In genomic region chr17:75514299-75515228, GRCh38 we compare ENCODE assay signal across 7 cellular contexts. TPM values are rescaled to one million over a fixed set of nuclear protein-coding genes. Genes with fewer than 3 reads are reported as not detected.
DNase-seq lines count a peak whose midpoint lies in the region; TF ChIP-seq lines count a peak whose summit lies in the region.

No MANE protein-coding gene starts in this region.

- WGBS in trophoblast cell (ENCODE audit: extremely low coverage, insufficient coverage, insufficient read length) = no CpG with 5 or more reads among the region's 39 CpGs

- H2BK120ac ChIP-seq in trophoblast cell (ENCODE audit: insufficient read depth, low read length, poor library complexity) = peak overlapping the region; percentile 39

- H3K4me3 ChIP-seq in WERI-Rb-1 (ENCODE audit: low read depth, low read length) (peak overlapping the region; percentile 84), fibroblast of villous mesenchyme (ENCODE audit: low read depth, low read length) (peak overlapping the region; percentile 82), trophoblast cell (ENCODE audit: low read depth, low read length) (peak overlapping the region; percentile 87)

- H3K18ac ChIP-seq in trophoblast cell (ENCODE audit: low read length) = peak overlapping the region; percentile 67

- peak overlapping the region; percentile 89 for H3K9ac ChIP-seq in trophoblast cell (ENCODE audit: low read length)

- H3K14ac ChIP-seq in trophoblast cell (ENCODE audit: low read length) = peak overlapping the region; percentile 82

- H3K27ac ChIP-seq in WERI-Rb-1 (peak overlapping the region; percentile 83), trophoblast cell (ENCODE audit: low read depth, low read length) (peak overlapping the region; percentile 10)

- H2AFZ ChIP-seq in trophoblast cell (ENCODE audit: insufficient read depth, low read length, poor library complexity) = peak overlapping the region; percentile 42

- H3K79me2 ChIP-seq in trophoblast cell (ENCODE audit: control insufficient read depth, insufficient read depth, low read length, poor library complexity) = peaks cover 9% of the 10 kb centered on the region

- peak overlapping the region; percentile 81 for H4K12ac ChIP-seq in trophoblast cell (ENCODE audit: low read depth, low read length)

- H2BK5ac ChIP-seq in trophoblast cell (ENCODE audit: low read depth, low read length, poor library complexity) = peak overlapping the region; percentile 83

- peaks cover 10% of the 10 kb centered on the region for H3K79me1 ChIP-seq in trophoblast cell (ENCODE audit: low read length)

- H3K36me3 ChIP-seq in WERI-Rb-1 = peaks cover 67% of the 10 kb centered on the region
- H3K36me3 ChIP-seq in trophoblast cell (ENCODE audit: control insufficient read depth in 1 of 2, insufficient read depth in 2 of 2, low read length in 2 of 2) = peaks cover 7 to 13% of the 10 kb centered on the region in 2 experiments

- peak overlapping the region; percentile 79 for H4K8ac ChIP-seq in trophoblast cell (ENCODE audit: low read depth, low read length)

- peak overlapping the region; percentile 88 for H3K4me2 ChIP-seq in trophoblast cell (ENCODE audit: low read length)

- H4K91ac ChIP-seq in trophoblast cell (ENCODE audit: low read depth, low read length) = peak overlapping the region; percentile 85

- H3K4me1 ChIP-seq in trophoblast cell (ENCODE audit: control insufficient read depth in 1 of 2, insufficient read depth in 2 of 2, low read length in 2 of 2) = peaks cover 14 to 18% of the 10 kb centered on the region in 2 experiments

- no peaks in the 10 kb centered on the region for H3K27me3 ChIP-seq in WERI-Rb-1 (ENCODE audit: insufficient read depth, low read depth, severe bottlenecking)
- H3K27me3 ChIP-seq in trophoblast cell (ENCODE audit: insufficient read depth, low read length) = no peaks in the 10 kb centered on the region

- H3K4ac ChIP-seq in trophoblast cell (ENCODE audit: low read depth, low read length) = peak overlapping the region; percentile 66

- H3K23ac ChIP-seq in trophoblast cell (ENCODE audit: low read length) = no peak overlapping the region

- DNase-seq in HK-2 (ENCODE audit: unreplicated experiment) (peak; percentile 58), WERI-Rb-1 (peak; percentile 24), fibroblast of villous mesenchyme (ENCODE audit: low read depth) (peak; percentile 23), trophoblast cell (no peak), mesenteric fat pad (ENCODE audit: low spot score) (no peak), NCI-H510A treated with DMSO at 0.1 percent for 48 hours (lab: John Stamatoyannopoulos, UW) (no peak), T-helper 9 cell (no peak)

- no peaks in the 10 kb centered on the region for H3K9me3 ChIP-seq in WERI-Rb-1 (ENCODE audit: severe bottlenecking)
- H3K9me3 ChIP-seq in trophoblast cell (ENCODE audit: insufficient read depth, low read depth, low read length) = no peaks in the 10 kb centered on the region

- no peak for TF ChIP-seq CTCF in WERI-Rb-1 (IDR thresholded peaks at IDR 0.05; ENCODE audit: low read depth, low read length)
- no peak for TF ChIP-seq CTCF in fibroblast of villous mesenchyme (IDR thresholded peaks at IDR 0.05; ENCODE audit: insufficient read depth, low read depth, low read length)

- H2AK5ac ChIP-seq in trophoblast cell (ENCODE audit: low read length) = peak overlapping the region; percentile 18

- no peak overlapping the region for H2BK12ac ChIP-seq in trophoblast cell (ENCODE audit: low read length)

RNA-seq across cellular contexts. Expression of gene CASKIN2, which starts 0.8 kb away (rescaled TPM):
- total RNA-seq in fibroblast of villous mesenchyme = 7.4 and 9.5 TPM in 2 replicates
- polyA plus RNA-seq in trophoblast cell (2013) = 5.6 and 5.7 TPM in 2 replicates
- 72.8 TPM for total RNA-seq in mesenteric fat pad

RNA-seq across cellular contexts. Expression of gene TSEN54, which starts 1.8 kb away (rescaled TPM):
- total RNA-seq in fibroblast of villous mesenchyme (11.3 and 12.1 TPM in 2 replicates), mesenteric fat pad (13.7 TPM)
- 10.4 and 11.3 TPM in 2 replicates for polyA plus RNA-seq in trophoblast cell (2013)

RNA-seq across cellular contexts. Expression of gene LLGL2, which starts 10.9 kb away (rescaled TPM):
- total RNA-seq in fibroblast of villous mesenchyme = 0.32 and 2.2 TPM in 2 replicates
- polyA plus RNA-seq in trophoblast cell (2013) = 25.4 and 29.0 TPM in 2 replicates
- 8.2 TPM for total RNA-seq in mesenteric fat pad

RNA-seq across cellular contexts. Expression of gene TMEM94, which starts 58.1 kb away (rescaled TPM):
- total RNA-seq in fibroblast of villous mesenchyme (28.5 and 31.2 TPM in 2 replicates), mesenteric fat pad (61.0 TPM)
- polyA plus RNA-seq in trophoblast cell (2013) = 64.9 and 65.9 TPM in 2 replicates

Comparison
In these comparisons a context has a peak if more than half of its experiments do, and no peak if none do; other contexts are left out.
1. DNase-seq: peak in HK-2 (single experiment), WERI-Rb-1 (single experiment) and fibroblast of villous mesenchyme (single experiment); none in trophoblast cell (0 of 2), mesenteric fat pad (single experiment), NCI-H510A treated with DMSO at 0.1 percent for 48 hours (single experiment) and T-helper 9 cell (single experiment).
2. Peak in every context shown above with its lines, with median percentiles within 50 percentile points of each other: H3K4me3 ChIP-seq.